ENCODE assay signal across 10 cellular contexts in genomic region chr2:196166876-196167275, GRCh38. TPM values are rescaled to one million over a fixed set of nuclear protein-coding genes. Genes with fewer than 3 reads are reported as not detected.
A peak's percentile ranks its signal among the peaks of the same experiment; 100 is the strongest.
DNase-seq lines count a peak whose midpoint lies in the region; ATAC-seq, FAIRE-seq and TF ChIP-seq lines count a peak whose summit lies in the region.
"Had no signal": no experiment of that assay in that cellular context is flagged by ENCODE, and none has a peak within 500 bp of the region (broad histone marks: within the 10 kb centered on the region; RNA-seq: fewer than 3 reads in every experiment).

No MANE protein-coding gene starts in this region.

- 4% methylated on average over 1 of the region's 1 CpG for WGBS in thymus
- 46 to 71% methylated on average over 1 of the region's 1 CpG for WGBS in lower leg skin, 2 donors

- no peaks in the 10 kb centered on the region for H4K20me1 ChIP-seq in endothelial cell of umbilical vein (replicated peaks; ENCODE audit: control insufficient read depth, extremely low read depth, insufficient read depth, low read length)

- H3K4me3 ChIP-seq in endothelial cell of umbilical vein (replicated peaks in 1 of 3; ENCODE audit: insufficient read depth in 1 of 3, low read depth in 1 of 3, low read length in 3 of 3): peak overlapping the region in 1 of 3 experiments; percentile 23
- peak overlapping the region; percentile 50 for H3K4me3 ChIP-seq in thymus (ENCODE audit: low read length)
- H3K4me3 ChIP-seq in lower leg skin (ENCODE audit: low read depth, poor library complexity, severe bottlenecking): no peak overlapping the region
- H3K4me3 ChIP-seq: gastroesophageal sphincter had no signal

- peaks cover 85% of the 10 kb centered on the region for H3K79me2 ChIP-seq in endothelial cell of umbilical vein (ENCODE audit: control insufficient read depth, insufficient read depth, low read length)

- dilution Hi-C loops in endothelial cell of umbilical vein (cut with MboI; ENCODE audit: extremely low pct_ligation_motif_present, low sequenced_read_pairs): no loop called here

- no peak for ATAC-seq in activated CD8-positive, alpha-beta memory T cell treated with anti-CD3 and anti-CD28 coated beads, Interleukin-2, amount 10 ng/mL, durations not matched to agents 7 days and 5 days
- ATAC-seq: gastroesophageal sphincter had no signal

- H3K9me3 ChIP-seq in endothelial cell of umbilical vein (replicated peaks; ENCODE audit: control insufficient read depth, insufficient read depth, low read length) (no peaks in the 10 kb centered on the region), thymus (ENCODE audit: control insufficient read depth) (no peaks in the 10 kb centered on the region)
- H3K9me3 ChIP-seq: gastroesophageal sphincter had no signal

- H3K9ac ChIP-seq in endothelial cell of umbilical vein (replicated peaks; ENCODE audit: extremely low read depth, insufficient read depth, low read length): no peak overlapping the region

- H3K27ac ChIP-seq in endothelial cell of umbilical vein (ENCODE audit: insufficient read depth, low read depth, low read length) (peak overlapping the region; percentile 50), thymus (ENCODE audit: low read depth) (peak overlapping the region; percentile 82)
- H3K27ac ChIP-seq: gastroesophageal sphincter had no signal

- TF ChIP-seq CTCF in endothelial cell of umbilical vein (IDR thresholded peaks at IDR 0.05; ENCODE audit: extremely low read depth in 1 of 2, insufficient read depth in 1 of 2, low read depth in 1 of 2, low read length in 2 of 2): no peak
- no peak for TF ChIP-seq CTCF in lower leg skin (IDR thresholded peaks at IDR 0.05)

- peak overlapping the region; percentile 98 for H3K27ac Mint-ChIP-seq in activated CD8-positive, alpha-beta memory T cell treated with anti-CD3 and anti-CD28 coated beads, Interleukin-2, amount 10 ng/mL, durations not matched to agents 7 days and 5 days

- peak; percentile 54 for FAIRE-seq in endothelial cell of umbilical vein (lab: Jason Lieb, UNC)

- TF ChIP-seq POLR2A in endothelial cell of umbilical vein (IDR thresholded peaks at IDR 0.05; ENCODE audit: low read depth, low read length) (no peak), lower leg skin (IDR thresholded peaks at IDR 0.05) (no peak)

- peaks cover 25% of the 10 kb centered on the region for H3K4me1 Mint-ChIP-seq in activated CD8-positive, alpha-beta memory T cell treated with anti-CD3 and anti-CD28 coated beads, Interleukin-2, amount 10 ng/mL, durations not matched to agents 7 days and 5 days

- peaks cover 87% of the 10 kb centered on the region for H3K36me3 Mint-ChIP-seq in activated CD8-positive, alpha-beta memory T cell treated with anti-CD3 and anti-CD28 coated beads, Interleukin-2, amount 10 ng/mL, durations not matched to agents 7 days and 5 days

- intact Hi-C loops in endothelial cell of umbilical vein (cut with micrococcal nuclease): no loop called here
- intact Hi-C loops in lower leg skin (cut with DNase I; ENCODE audit: low total_unique reads): no loop called here

- H3K36me3 ChIP-seq in endothelial cell of umbilical vein (ENCODE audit: control insufficient read depth in 2 of 2, extremely low read depth in 1 of 2, insufficient read depth in 2 of 2, low read length in 2 of 2) (no peaks in the 10 kb centered on the region), thymus (ENCODE audit: control insufficient read depth, insufficient read depth) (peaks cover 5% of the 10 kb centered on the region)
- H3K36me3 ChIP-seq: gastroesophageal sphincter had no signal

- H2AFZ ChIP-seq in endothelial cell of umbilical vein (ENCODE audit: low read depth, low read length): peak overlapping the region; percentile 23

- POLR2A ChIA-PET in endothelial cell of umbilical vein (lab: Charles Lee): no interaction called here

- peaks cover 0 to 1% of the 10 kb centered on the region in 2 experiments for H3K27me3 ChIP-seq in endothelial cell of umbilical vein (ENCODE audit: control insufficient read depth in 2 of 2, insufficient read depth in 2 of 2, low read length in 2 of 2)
- no peaks in the 10 kb centered on the region for H3K27me3 ChIP-seq in thymus (ENCODE audit: control insufficient read depth, insufficient read depth)
- H3K27me3 ChIP-seq: gastroesophageal sphincter had no signal

- H3K9me3 Mint-ChIP-seq in activated CD8-positive, alpha-beta memory T cell treated with anti-CD3 and anti-CD28 coated beads, Interleukin-2, amount 10 ng/mL, durations not matched to agents 7 days and 5 days (ENCODE audit: low read depth): no peaks in the 10 kb centered on the region

- H3K27me3 Mint-ChIP-seq in activated CD8-positive, alpha-beta memory T cell treated with anti-CD3 and anti-CD28 coated beads, Interleukin-2, amount 10 ng/mL, durations not matched to agents 7 days and 5 days: no peaks in the 10 kb centered on the region

- peak overlapping the region; percentile 99 for H3K4me3 Mint-ChIP-seq in activated CD8-positive, alpha-beta memory T cell treated with anti-CD3 and anti-CD28 coated beads, Interleukin-2, amount 10 ng/mL, durations not matched to agents 7 days and 5 days

- H3K9me1 ChIP-seq in endothelial cell of umbilical vein (replicated peaks; ENCODE audit: control insufficient read depth, extremely low read depth, insufficient read depth, low read length): no peaks in the 10 kb centered on the region

- H3K4me1 ChIP-seq in endothelial cell of umbilical vein (ENCODE audit: control insufficient read depth, extremely low read depth, insufficient read depth, low read length): peaks cover 39% of the 10 kb centered on the region
- peaks cover 7% of the 10 kb centered on the region for H3K4me1 ChIP-seq in thymus (ENCODE audit: control insufficient read depth, insufficient read depth, low read length)

- no TSS peak for BruUV-seq in endothelial cell of umbilical vein (replicated peaks; lab: Mats Ljungman, UMichigan)

- peak overlapping the region; percentile 97 for H3K4me2 ChIP-seq in endothelial cell of umbilical vein (ENCODE audit: insufficient read depth, low read length)

- DNase-seq in activated CD8-positive, alpha-beta memory T cell treated with anti-CD3 and anti-CD28 coated beads, Interleukin-2, amount 10 ng/mL, durations not matched to agents 7 days and 5 days: no peak
- DNase-seq in activated CD8-positive, alpha-beta memory T cell treated with anti-CD3 and anti-CD28 coated beads for 24 hours: no peak
- DNase-seq in RPMI7951 (ENCODE audit: low read depth) (peak; percentile 63), endothelial cell of umbilical vein (ENCODE audit: low read depth, low spot score) (peak; percentile 78), lower leg skin (ENCODE audit: low spot score in 2 of 2) (no peak), Ammon's horn (ENCODE audit: low spot score) (no peak), NCI-H2081 (lab: John Stamatoyannopoulos, UW) (no peak)
- DNase-seq: NCI-H2029 had no signal

- CTCF ChIA-PET in activated CD8-positive, alpha-beta memory T cell treated with anti-CD3 and anti-CD28 coated beads, Interleukin-2, amount 10 ng/mL, durations not matched to agents 7 days and 5 days (lab: Charles Lee): interaction anchor here (0.8 to 2.4 kb wide), 7 partner anchors 9 to 110 kb away, joined by 3 to 8 read pairs (median 5); no protein-coding TSS in a partner anchor
- CTCF ChIA-PET in endothelial cell of umbilical vein (lab: Charles Lee): interaction anchor here (0.7 to 2.9 kb wide), 9 partner anchors 10 to 287 kb away, joined by 3 to 21 read pairs (median 4); partner anchors contain the start of gene DNAH7

TF ChIP-seq in endothelial cell of umbilical vein, 7 proteins besides CTCF, POLR2A, EP300 and RAD21:
- no peak for TF ChIP-seq JUN (IDR thresholded peaks at IDR 0.05; ENCODE audit: borderline replicate concordance, insufficient read depth, insufficient read length, low read depth)
- peak; percentile 36 for TF ChIP-seq FOS (IDR thresholded peaks at IDR 0.05; ENCODE audit: borderline replicate concordance, insufficient read depth, low read length)

RNA-seq across cellular contexts. Expression of gene STK17B, which starts 4.5 kb away (rescaled TPM):
- 100 to 1,000 TPM; 389 to 511 TPM for total RNA-seq in activated CD8-positive, alpha-beta memory T cell treated with anti-CD3 and anti-CD28 coated beads, Interleukin-2, amount 10 ng/mL, durations not matched to agents 7 days and 5 days
- total RNA-seq in RPMI7951 (2014; rRNA removed; shearing (Covaris generic)): 69.9 and 75.5 TPM in 2 replicates
- total RNA-seq in endothelial cell of umbilical vein (12.4 and 16.6 TPM in 2 replicates), lower leg skin (10 to 100 TPM; 25.4 to 42.0 (median 35.5) TPM)
- polyA plus RNA-seq in endothelial cell of umbilical vein (2.0 and 2.5 TPM in 2 replicates), thymus (59.5 TPM)
- 3.0 and 3.2 TPM in 2 replicates for polyA plus RNA-seq in endothelial cell of umbilical vein (2011; cell fraction: cytosol; rRNA removed)
- 4.0 and 5.1 TPM in 2 replicates for polyA plus RNA-seq in endothelial cell of umbilical vein (2011; cell fraction: nucleus; rRNA removed)
- 5.3 and 9.4 TPM in 2 replicates for polyA plus RNA-seq in endothelial cell of umbilical vein (2012)
- polyA minus RNA-seq in endothelial cell of umbilical vein: 5.6 and 6.5 TPM in 2 replicates
- 6.6 TPM for polyA minus RNA-seq in endothelial cell of umbilical vein (2011; cell fraction: cytosol; rRNA and poly(A)+ RNA removed)
- 7.5 and 15.1 TPM in 2 replicates for polyA minus RNA-seq in endothelial cell of umbilical vein (2011; cell fraction: nucleus; rRNA and poly(A)+ RNA removed)

Comparison
In these comparisons a context has a peak if more than half of its experiments do, and no peak if none do; other contexts are left out.
1. DNase-seq: peak in RPMI7951 (single experiment) and endothelial cell of umbilical vein (single experiment); none in activated CD8-positive, alpha-beta memory T cell treated with anti-CD3 and anti-CD28 coated beads, Interleukin-2, amount 10 ng/mL, durations not matched to agents 7 days and 5 days (single experiment), activated CD8-positive, alpha-beta memory T cell treated with anti-CD3 and anti-CD28 coated beads for 24 hours (single experiment), lower leg skin (0 of 2), Ammon's horn (single experiment) and NCI-H2081 (0 of 2).